In genomic region chrX:152641996-152642395, GRCh38 we compare ENCODE assay signal across 13 cellular contexts. TPM values are rescaled to one million over a fixed set of nuclear protein-coding genes. Genes with fewer than 3 reads are reported as not detected.
DNase-seq lines count a peak whose midpoint lies in the region; ATAC-seq, FAIRE-seq and TF ChIP-seq lines count a peak whose summit lies in the region.
"Had no signal": no experiment of that assay in that cellular context is flagged by ENCODE, and none has a peak within 500 bp of the region (broad histone marks: within the 10 kb centered on the region; RNA-seq: fewer than 3 reads in every experiment).

No MANE protein-coding gene starts in this region.

- H3K9me3 Mint-ChIP-seq in Calu3 (ENCODE audit: low read depth, unreplicated experiment), result no peaks in the 10 kb centered on the region
- H3K9me3 Mint-ChIP-seq in H9, result peaks cover 35 to 37% of the 10 kb centered on the region in 2 experiments
- H3K9me3 Mint-ChIP-seq in CD14-positive monocyte, result peaks cover 0 to 5% (median 2%) of the 10 kb centered on the region in 7 donors

- H3K27me3 ChIP-seq in H9 (ENCODE audit: insufficient read depth, low read length) (peaks cover 2% of the 10 kb centered on the region; the same call in 1 of the 2 replicates), keratinocyte (ENCODE audit: control insufficient read depth, extremely low read depth, insufficient read depth, low read length) (peaks cover 20% of the 10 kb centered on the region)

- no peak overlapping the region for H3T11ph ChIP-seq in H9 (ENCODE audit: low read length)

- no peak overlapping the region for H3K4me3 Mint-ChIP-seq in Calu3 (ENCODE audit: low read depth, unreplicated experiment)
- peak overlapping the region in 1 of 2 experiments; percentile 25; a peak in 1 of 5 replicates for H3K4me3 Mint-ChIP-seq in H9
- no peak overlapping the region for H3K4me3 Mint-ChIP-seq in CD14-positive monocyte

- no peak overlapping the region for H3K9ac ChIP-seq in H9 (ENCODE audit: extremely low read depth, insufficient read length, low read length)
- no peak overlapping the region for H3K9ac ChIP-seq in keratinocyte (ENCODE audit: control insufficient read depth, extremely low read depth, insufficient read depth, low read length)

- WGBS in H9 (ENCODE audit: extremely low coverage, insufficient read length, low lambda C conversion rate), result no CpG with 5 or more reads among the region's 6 CpGs

- H2BK120ac ChIP-seq in H9 (ENCODE audit: low read depth, low read length, poor library complexity, severe bottlenecking), result no peak overlapping the region

- H3K56ac ChIP-seq in H9 (ENCODE audit: insufficient read length, low read depth, low read length), result no peak overlapping the region

- H3K36me3 Mint-ChIP-seq in Calu3 (ENCODE audit: insufficient read depth, unreplicated experiment), result peaks cover 4% of the 10 kb centered on the region
- H3K36me3 Mint-ChIP-seq in H9 (ENCODE audit: insufficient read depth in 1 of 3, low read depth in 3 of 3), result peaks cover 4 to 12% (median 6%) of the 10 kb centered on the region in 3 experiments; a peak in 4 of 7 replicates
- no peaks in the 10 kb centered on the region for H3K36me3 Mint-ChIP-seq in CD14-positive monocyte

- no peak overlapping the region for H2BK20ac ChIP-seq in H9 (ENCODE audit: low read depth, low read length, poor library complexity, severe bottlenecking)

- H2AK5ac ChIP-seq in H9 (ENCODE audit: insufficient read length, low read length), result no peak overlapping the region

- H3K4me3 ChIP-seq in keratinocyte (ENCODE audit: control insufficient read depth in 2 of 3, extremely low read depth in 1 of 3, insufficient read depth in 2 of 3, low read depth in 1 of 3, low read length in 3 of 3), result no peak overlapping the region

- CTCF ChIA-PET in Calu3 (lab: Charles Lee), result interaction anchor here (1.1 to 2.0 kb wide), 3 partner anchors 175 to 284 kb away, joined by 4 to 12 read pairs (median 4); no protein-coding TSS in a partner anchor

- no peak overlapping the region for H3K14ac ChIP-seq in H9 (ENCODE audit: insufficient read depth, low read length)

- TF ChIP-seq CTCF in Calu3 (IDR thresholded peaks at IDR 0.05; ENCODE audit: unreplicated experiment) (no peak), H9 (conservative IDR thresholded peaks at IDR 0.05) (peak; percentile 53; the same call in 2 of the 3 replicates), keratinocyte (optimal IDR thresholded peaks at IDR 0.05 in 1 of 3, IDR thresholded peaks at IDR 0.05 in 1 of 3, conservative IDR thresholded peaks at IDR 0.05 in 1 of 3; ENCODE audit: extremely low read depth in 1 of 3, insufficient read depth in 2 of 3, low read length in 3 of 3) (peak; percentile 5 to 30 (median 11)), CD14-positive monocyte (IDR thresholded peaks at IDR 0.05) (no peak)

- no peak overlapping the region for H4K91ac ChIP-seq in H9 (ENCODE audit: insufficient read length, low read depth, low read length)

- no peak overlapping the region for H2BK12ac ChIP-seq in H9 (ENCODE audit: insufficient read length, low read depth, low read length)

- H3K27ac ChIP-seq in H9 (ENCODE audit: insufficient read length, low read depth, low read length) (no peak overlapping the region), keratinocyte (ENCODE audit: control insufficient read depth, insufficient read depth, low read length) (no peak overlapping the region)

- no peak overlapping the region for H4K8ac ChIP-seq in H9 (replicated peaks; ENCODE audit: insufficient read length, low read depth, low read length)

- no peak overlapping the region for H3K4ac ChIP-seq in H9 (ENCODE audit: low read depth, low read length)

- H3K27ac Mint-ChIP-seq in Calu3 (ENCODE audit: unreplicated experiment) (no peak overlapping the region), H9 (no peak overlapping the region; a peak in 1 of 7 replicates), CD14-positive monocyte (no peak overlapping the region)

- DNase-seq in Calu3 (peak; percentile 21), H9 (peak; percentile 61), keratinocyte (ENCODE audit: low read depth, low spot score) (no peak), CD14-positive monocyte (ENCODE audit: low spot score) (no peak), NOMO-1 treated with DMSO at 0.1 percent for 48 hours (lab: John Stamatoyannopoulos, UW; ENCODE audit: unreplicated experiment) (no peak)
- DNase-seq: activated CD4-positive, alpha-beta T cell treated with anti-CD3 and anti-CD28 coated beads, Interleukin-2, amount 50 U/mL, for 48 hours; mesenchymal stem cell; NCI-H2081 had no signal

- H4K5ac ChIP-seq in H9 (ENCODE audit: insufficient read length, low read depth, low read length), result no peak overlapping the region

- no peaks in the 10 kb centered on the region for H3K23me2 ChIP-seq in H9 (ENCODE audit: insufficient read length, low read depth, low read length, poor library complexity, severe bottlenecking)

- H2AFZ ChIP-seq in H9 (ENCODE audit: low read length), result no peak overlapping the region
- no peak overlapping the region for H2AFZ ChIP-seq in keratinocyte (ENCODE audit: control insufficient read depth, low read length)

- H3K23ac ChIP-seq in H9 (ENCODE audit: insufficient read length, low read depth, low read length), result no peak overlapping the region

- no peak overlapping the region for H2BK5ac ChIP-seq in H9 (ENCODE audit: insufficient read length, low read length)

- dilution Hi-C loops in keratinocyte (cut with MboI; ENCODE audit: extremely low pct_ligation_motif_present, low sequenced_read_pairs), result loop anchor here (25.0 kb wide), 1 partner anchor 905 kb away; the partner anchor contains the start of gene CNGA2

- no peak for FAIRE-seq in keratinocyte (lab: Jason Lieb, UNC)
- FAIRE-seq: G401.6 had no signal

- peaks cover 29% of the 10 kb centered on the region for H3K27me3 Mint-ChIP-seq in Calu3 (ENCODE audit: unreplicated experiment)
- H3K27me3 Mint-ChIP-seq in H9 (ENCODE audit: low read depth), result peaks cover 31% of the 10 kb centered on the region
- peaks cover 21 to 24% (median 22%) of the 10 kb centered on the region in 3 donors for H3K27me3 Mint-ChIP-seq in CD14-positive monocyte (ENCODE audit: low read depth in 3 of 3)

- H3K9me3 ChIP-seq in H9 (ENCODE audit: control insufficient read depth, low read depth, low read length) (peaks cover 42% of the 10 kb centered on the region), keratinocyte (ENCODE audit: control insufficient read depth, low read depth, low read length) (no peaks in the 10 kb centered on the region)

- H4K20me1 ChIP-seq in H9 (ENCODE audit: control insufficient read depth, insufficient read depth, insufficient read length), result no peaks in the 10 kb centered on the region
- no peaks in the 10 kb centered on the region for H4K20me1 ChIP-seq in keratinocyte (ENCODE audit: control insufficient read depth, extremely low read depth, insufficient read depth, low read length)

- H3K4me1 Mint-ChIP-seq in Calu3 (ENCODE audit: low read depth, unreplicated experiment) (no peaks in the 10 kb centered on the region), H9 (peaks cover 23 to 33% of the 10 kb centered on the region in 2 experiments), CD14-positive monocyte (no peaks in the 10 kb centered on the region)

- H3K4me1 ChIP-seq in H9 (ENCODE audit: insufficient read depth, low read length) (peaks cover 2% of the 10 kb centered on the region; the same call in 1 of the 2 replicates), keratinocyte (ENCODE audit: control insufficient read depth, extremely low read depth, insufficient read depth, low read length) (peaks cover 7% of the 10 kb centered on the region)

- no peaks in the 10 kb centered on the region for H3K36me3 ChIP-seq in keratinocyte (ENCODE audit: control insufficient read depth in 2 of 2, extremely low read depth in 1 of 2, insufficient read depth in 2 of 2, low read length in 2 of 2)

- H3K4me2 ChIP-seq in H9 (ENCODE audit: insufficient read depth, insufficient read length, low read length) (no peak overlapping the region), keratinocyte (ENCODE audit: control insufficient read depth, extremely low read depth, insufficient read depth, low read depth, low read length) (no peak overlapping the region)

- intact Hi-C loops in Calu3 (cut with micrococcal nuclease; ENCODE audit: unreplicated experiment), result loop anchor here (2.0 kb wide), 1 partner anchor 179 kb away; no protein-coding TSS in a partner anchor
- intact Hi-C loops in CD14-positive monocyte (cut with micrococcal nuclease), result no loop called here

- H3K9me1 ChIP-seq in keratinocyte (ENCODE audit: control insufficient read depth, extremely low read depth, insufficient read depth, low read length), result no peaks in the 10 kb centered on the region

- H3K79me2 ChIP-seq in H9 (ENCODE audit: insufficient read depth, low read length) (no peaks in the 10 kb centered on the region), keratinocyte (ENCODE audit: control insufficient read depth, insufficient read depth, low read length) (no peaks in the 10 kb centered on the region)

- H3K79me1 ChIP-seq in H9 (ENCODE audit: insufficient read depth, low read depth, low read length, poor library complexity, severe bottlenecking), result no peaks in the 10 kb centered on the region

- no peak overlapping the region for H3K18ac ChIP-seq in H9 (ENCODE audit: insufficient read length, low read depth, low read length)

- no TSS peak for BruUV-seq in Calu3 (replicated peaks; lab: Mats Ljungman, UMichigan)

- ATAC-seq in SK-N-SH treated with all-trans-retinoic acid at 6 μM for 48 hours (peak; percentile 80), GM19452 (IDR thresholded peaks at IDR 0.05; ENCODE audit: unreplicated experiment) (no peak), HG03175 (IDR thresholded peaks at IDR 0.05; ENCODE audit: unreplicated experiment) (no peak)

- no peak overlapping the region for H2BK15ac ChIP-seq in H9 (ENCODE audit: low read depth, low read length)

RNA-seq across cellular contexts. Expression of gene GABRQ, which starts 4.3 kb away (rescaled TPM):
- total RNA-seq in Calu3 (2022) (not detected in 2 replicates), H9 (2021) (3.8 and 3.9 TPM in 2 replicates)
- polyA plus RNA-seq in keratinocyte (0.02 to 0.12 TPM (median 0.08 TPM) in 3 replicates), CD14-positive monocyte (not detected)
- polyA plus RNA-seq in keratinocyte (2011; ENCODE audit: low read depth), result not detected
- polyA plus RNA-seq in keratinocyte (2011; cell fraction: cytosol; rRNA removed), result 0.01 and 0.05 TPM in 2 replicates
- 0.08 TPM in 2 replicates for polyA plus RNA-seq in keratinocyte (2011; cell fraction: nucleus; rRNA removed)
- 0.06 TPM in 1 of 2 replicates, not detected in the other for polyA plus RNA-seq in keratinocyte (2012; ENCODE audit: low replicate concordance)
- 0.13 TPM in 1 of 3 replicates, not detected in the others for polyA minus RNA-seq in keratinocyte
- not detected for polyA minus RNA-seq in keratinocyte (2011; cell fraction: cytosol; rRNA and poly(A)+ RNA removed)
- polyA minus RNA-seq in keratinocyte (2011; cell fraction: nucleus; rRNA and poly(A)+ RNA removed), result 0.11 TPM in 1 of 2 replicates, not detected in the other

RNA-seq across cellular contexts. Expression of gene MAGEA3, which starts 56.6 kb away (rescaled TPM):
- total RNA-seq in Calu3 (2022), result not detected in 2 replicates
- not detected in 2 replicates for total RNA-seq in H9 (2021)
- not detected in 3 replicates for polyA plus RNA-seq in keratinocyte
- not detected for polyA plus RNA-seq in keratinocyte (2011; ENCODE audit: low read depth)
- not detected in 2 replicates for polyA plus RNA-seq in keratinocyte (2011; cell fraction: cytosol; rRNA removed)
- polyA plus RNA-seq in keratinocyte (2011; cell fraction: nucleus; rRNA removed), result not detected in 2 replicates
- not detected in 2 replicates for polyA plus RNA-seq in keratinocyte (2012; ENCODE audit: low replicate concordance)
- 0.10 to 0.82 TPM in 2 of 3 replicates, not detected in the other for polyA minus RNA-seq in keratinocyte
- not detected for polyA minus RNA-seq in keratinocyte (2011; cell fraction: cytosol; rRNA and poly(A)+ RNA removed)
- polyA minus RNA-seq in keratinocyte (2011; cell fraction: nucleus; rRNA and poly(A)+ RNA removed), result not detected in 2 replicates
- not detected for polyA plus RNA-seq in CD14-positive monocyte
- total RNA-seq: cerebellum had no signal

Comparison
In these comparisons a context has a peak if more than half of its experiments do, and no peak if none do; other contexts are left out.
1. DNase-seq: peak in Calu3 (single experiment) and H9 (single experiment); none in keratinocyte (single experiment), CD14-positive monocyte (single experiment) and NOMO-1 treated with DMSO at 0.1 percent for 48 hours (single experiment).
2. CTCF ChIP-seq: peak in H9 (single experiment) and keratinocyte (3 of 3); none in Calu3 (single experiment) and CD14-positive monocyte (single experiment).